Comparison of ENCODE assay signal across 2 cellular contexts in genomic region chr7:55533729-55534080, GRCh38.
TF ChIP-seq lines count a peak whose summit lies in the region.

No MANE protein-coding gene starts in this region.

TF ChIP-seq in SK-N-SH, 30 proteins besides CTCF, POLR2A, EP300 and RAD21 (continued from another document):
- TF ChIP-seq, protein P1, sequence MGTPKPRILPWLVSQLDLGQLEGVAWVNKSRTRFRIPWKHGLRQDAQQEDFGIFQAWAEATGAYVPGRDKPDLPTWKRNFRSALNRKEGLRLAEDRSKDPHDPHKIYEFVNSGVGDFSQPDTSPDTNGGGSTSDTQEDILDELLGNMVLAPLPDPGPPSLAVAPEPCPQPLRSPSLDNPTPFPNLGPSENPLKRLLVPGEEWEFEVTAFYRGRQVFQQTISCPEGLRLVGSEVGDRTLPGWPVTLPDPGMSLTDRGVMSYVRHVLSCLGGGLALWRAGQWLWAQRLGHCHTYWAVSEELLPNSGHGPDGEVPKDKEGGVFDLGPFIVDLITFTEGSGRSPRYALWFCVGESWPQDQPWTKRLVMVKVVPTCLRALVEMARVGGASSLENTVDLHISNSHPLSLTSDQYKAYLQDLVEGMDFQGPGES (IDR thresholded peaks at IDR 0.05; ENCODE audit: low read depth, low read length), result no peak
- TF ChIP-seq, protein P2, sequence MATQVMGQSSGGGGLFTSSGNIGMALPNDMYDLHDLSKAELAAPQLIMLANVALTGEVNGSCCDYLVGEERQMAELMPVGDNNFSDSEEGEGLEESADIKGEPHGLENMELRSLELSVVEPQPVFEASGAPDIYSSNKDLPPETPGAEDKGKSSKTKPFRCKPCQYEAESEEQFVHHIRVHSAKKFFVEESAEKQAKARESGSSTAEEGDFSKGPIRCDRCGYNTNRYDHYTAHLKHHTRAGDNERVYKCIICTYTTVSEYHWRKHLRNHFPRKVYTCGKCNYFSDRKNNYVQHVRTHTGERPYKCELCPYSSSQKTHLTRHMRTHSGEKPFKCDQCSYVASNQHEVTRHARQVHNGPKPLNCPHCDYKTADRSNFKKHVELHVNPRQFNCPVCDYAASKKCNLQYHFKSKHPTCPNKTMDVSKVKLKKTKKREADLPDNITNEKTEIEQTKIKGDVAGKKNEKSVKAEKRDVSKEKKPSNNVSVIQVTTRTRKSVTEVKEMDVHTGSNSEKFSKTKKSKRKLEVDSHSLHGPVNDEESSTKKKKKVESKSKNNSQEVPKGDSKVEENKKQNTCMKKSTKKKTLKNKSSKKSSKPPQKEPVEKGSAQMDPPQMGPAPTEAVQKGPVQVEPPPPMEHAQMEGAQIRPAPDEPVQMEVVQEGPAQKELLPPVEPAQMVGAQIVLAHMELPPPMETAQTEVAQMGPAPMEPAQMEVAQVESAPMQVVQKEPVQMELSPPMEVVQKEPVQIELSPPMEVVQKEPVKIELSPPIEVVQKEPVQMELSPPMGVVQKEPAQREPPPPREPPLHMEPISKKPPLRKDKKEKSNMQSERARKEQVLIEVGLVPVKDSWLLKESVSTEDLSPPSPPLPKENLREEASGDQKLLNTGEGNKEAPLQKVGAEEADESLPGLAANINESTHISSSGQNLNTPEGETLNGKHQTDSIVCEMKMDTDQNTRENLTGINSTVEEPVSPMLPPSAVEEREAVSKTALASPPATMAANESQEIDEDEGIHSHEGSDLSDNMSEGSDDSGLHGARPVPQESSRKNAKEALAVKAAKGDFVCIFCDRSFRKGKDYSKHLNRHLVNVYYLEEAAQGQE (IDR thresholded peaks at IDR 0.05; ENCODE audit: low read depth, low read length), result no peak
- TF ChIP-seq, protein P3, sequence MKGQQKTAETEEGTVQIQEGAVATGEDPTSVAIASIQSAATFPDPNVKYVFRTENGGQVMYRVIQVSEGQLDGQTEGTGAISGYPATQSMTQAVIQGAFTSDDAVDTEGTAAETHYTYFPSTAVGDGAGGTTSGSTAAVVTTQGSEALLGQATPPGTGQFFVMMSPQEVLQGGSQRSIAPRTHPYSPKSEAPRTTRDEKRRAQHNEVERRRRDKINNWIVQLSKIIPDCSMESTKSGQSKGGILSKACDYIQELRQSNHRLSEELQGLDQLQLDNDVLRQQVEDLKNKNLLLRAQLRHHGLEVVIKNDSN (IDR thresholded peaks at IDR 0.05; ENCODE audit: borderline replicate concordance, low read depth), result no peak
- no peak for TF ChIP-seq MEF2A (IDR thresholded peaks at IDR 0.05; ENCODE audit: borderline replicate concordance, low read depth)
- no peak for TF ChIP-seq TEAD4 (IDR thresholded peaks at IDR 0.05; ENCODE audit: borderline replicate concordance, insufficient read depth)
- TF ChIP-seq FOXM1 (IDR thresholded peaks at IDR 0.05; ENCODE audit: low read depth), result no peak

TF ChIP-seq in SK-N-SH treated with all-trans-retinoic acid at 6 μM for 48 hours, 23 proteins besides CTCF, POLR2A, EP300 and RAD21 (continued from another document):
- TF ChIP-seq ARNTL (CRISPR knock-in tag; IDR thresholded peaks at IDR 0.05; ENCODE audit: borderline replicate concordance, low read depth) (no peak), PPARA (CRISPR knock-in tag; IDR thresholded peaks at IDR 0.05; ENCODE audit: borderline replicate concordance) (no peak)
- TF ChIP-seq, protein P4, sequence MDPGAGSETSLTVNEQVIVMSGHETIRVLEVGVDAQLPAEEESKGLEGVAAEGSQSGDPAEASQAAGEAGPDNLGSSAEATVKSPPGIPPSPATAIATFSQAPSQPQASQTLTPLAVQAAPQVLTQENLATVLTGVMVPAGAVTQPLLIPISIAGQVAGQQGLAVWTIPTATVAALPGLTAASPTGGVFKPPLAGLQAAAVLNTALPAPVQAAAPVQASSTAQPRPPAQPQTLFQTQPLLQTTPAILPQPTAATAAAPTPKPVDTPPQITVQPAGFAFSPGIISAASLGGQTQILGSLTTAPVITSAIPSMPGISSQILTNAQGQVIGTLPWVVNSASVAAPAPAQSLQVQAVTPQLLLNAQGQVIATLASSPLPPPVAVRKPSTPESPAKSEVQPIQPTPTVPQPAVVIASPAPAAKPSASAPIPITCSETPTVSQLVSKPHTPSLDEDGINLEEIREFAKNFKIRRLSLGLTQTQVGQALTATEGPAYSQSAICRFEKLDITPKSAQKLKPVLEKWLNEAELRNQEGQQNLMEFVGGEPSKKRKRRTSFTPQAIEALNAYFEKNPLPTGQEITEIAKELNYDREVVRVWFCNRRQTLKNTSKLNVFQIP (CRISPR knock-in tag; IDR thresholded peaks at IDR 0.05; ENCODE audit: borderline replicate concordance, low read depth), result no peak
